ENCODE assay signal across 8 cellular contexts in the genomic region with DNA sequence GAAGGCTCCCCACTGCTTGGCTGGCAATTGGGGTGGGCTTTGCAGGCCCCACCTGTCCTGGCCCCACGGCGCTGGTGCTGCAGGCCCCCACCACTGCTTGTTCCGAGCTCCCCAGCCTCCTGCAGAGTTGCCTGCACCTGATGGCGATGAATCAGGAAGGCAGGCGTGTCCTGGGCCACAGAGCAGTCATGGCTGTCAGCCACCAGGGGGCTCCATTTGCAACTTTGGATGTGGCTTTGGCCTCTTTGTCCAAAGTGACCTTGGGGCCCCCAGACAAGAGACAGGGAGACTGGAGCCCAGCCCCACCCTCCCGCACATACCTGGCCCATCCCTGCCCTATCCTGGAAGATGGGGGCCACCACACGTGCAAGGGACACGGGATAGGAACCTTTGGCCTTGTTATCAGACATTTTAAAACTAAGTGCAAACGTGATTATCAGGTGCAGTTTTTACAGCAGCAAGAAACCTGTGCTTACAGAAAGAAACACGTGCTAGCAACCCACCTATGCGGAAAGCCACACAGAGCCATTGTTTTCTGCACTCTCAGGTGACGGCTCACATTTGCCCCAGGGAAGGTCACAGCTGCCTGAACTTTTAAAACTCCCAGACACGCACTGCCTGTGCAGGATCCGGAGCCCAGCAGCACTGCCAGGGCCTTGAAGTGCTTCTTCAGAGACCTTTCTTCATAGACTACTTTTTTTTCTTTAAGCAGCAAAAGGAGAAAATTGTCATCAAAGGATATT. TPM values are rescaled to one million over a fixed set of nuclear protein-coding genes. Genes with fewer than 3 reads are reported as not detected.
DNase-seq lines count a peak whose midpoint lies in the region; ATAC-seq and TF ChIP-seq lines count a peak whose summit lies in the region.

A gene with protein sequence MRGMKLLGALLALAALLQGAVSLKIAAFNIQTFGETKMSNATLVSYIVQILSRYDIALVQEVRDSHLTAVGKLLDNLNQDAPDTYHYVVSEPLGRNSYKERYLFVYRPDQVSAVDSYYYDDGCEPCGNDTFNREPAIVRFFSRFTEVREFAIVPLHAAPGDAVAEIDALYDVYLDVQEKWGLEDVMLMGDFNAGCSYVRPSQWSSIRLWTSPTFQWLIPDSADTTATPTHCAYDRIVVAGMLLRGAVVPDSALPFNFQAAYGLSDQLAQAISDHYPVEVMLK (plus strand): TSS at position 443 of the 743 bp plus-strand sequence. CDS start 683 bp downstream, outside the sequence.

- H3K4me1 ChIP-seq in OCI-LY1 (ENCODE audit: insufficient read depth, low read length, severe bottlenecking) (peaks cover 34% of the 10 kb centered on the region), tibial artery (no peaks in the 10 kb centered on the region)

- H3K27me3 ChIP-seq in OCI-LY1 (ENCODE audit: insufficient read depth, low read length): no peaks in the 10 kb centered on the region
- H3K27me3 ChIP-seq in neural cell (ENCODE audit: insufficient read depth, low read depth, low read length): no peaks in the 10 kb centered on the region
- no peaks in the 10 kb centered on the region for H3K27me3 ChIP-seq in tibial artery

- H3K9ac ChIP-seq in OCI-LY1 (ENCODE audit: low read length) (peak within 1 kb of the TSS; percentile 3; the same call in 1 of the 2 replicates), neural cell (ENCODE audit: low read length) (no peak within 1 kb of the TSS)

- H3K36me3 ChIP-seq in OCI-LY1 (ENCODE audit: insufficient read depth, low read length) (peaks cover 75% of the 10 kb centered on the region), neural cell (ENCODE audit: insufficient read depth, low read length) (peaks cover 14% of the 10 kb centered on the region), tibial artery (peaks cover 27 to 69% (median 53%) of the 10 kb centered on the region in 3 donors)

- TF ChIP-seq CTCF in OCI-LY1 (IDR thresholded peaks at IDR 0.05; ENCODE audit: low read length) (peak; percentile 80), fibroblast of mammary gland (conservative IDR thresholded peaks at IDR 0.05; ENCODE audit: control insufficient read depth, insufficient read depth, low read depth, low read length) (peak; percentile 70), neural cell (IDR thresholded peaks at IDR 0.05; ENCODE audit: poor library complexity, severe bottlenecking) (peak; percentile 39), tibial artery (IDR thresholded peaks at IDR 0.05) (peak; percentile 34 to 54)

- H3F3A ChIP-seq in OCI-LY1 (ENCODE audit: insufficient read depth, low read length) (no peaks in the 10 kb centered on the region), neural cell (ENCODE audit: insufficient read depth, low read length, poor library complexity, severe bottlenecking) (no peaks in the 10 kb centered on the region)

- H3K27ac ChIP-seq in OCI-LY1 (ENCODE audit: low read depth, low read length, poor library complexity, severe bottlenecking) (peak within 1 kb of the TSS; percentile 63), neural cell (ENCODE audit: low read length) (no peak within 1 kb of the TSS), tibial artery (no peak within 1 kb of the TSS)

- intact Hi-C loops in tibial artery (cut with DNase I; ENCODE audit: low total_unique reads): no loop called here

- no peak for TF ChIP-seq RAD21 in neural cell (conservative IDR thresholded peaks at IDR 0.05)

- H3K4me2 ChIP-seq in OCI-LY1 (ENCODE audit: low read length) (no peak within 1 kb of the TSS), neural cell (ENCODE audit: low read length) (no peak within 1 kb of the TSS)

- DNase-seq in AG08395 (ENCODE audit: low spot score) (peak; percentile 69), activated T-cell treated with anti-CD3 and anti-CD28 coated beads for 48 hours (ENCODE audit: low read depth) (peak; percentile 48), fibroblast of mammary gland (ENCODE audit: low read depth) (peak; percentile 68), tibial artery (peak; percentile 41 to 76)

- H3K9me2 ChIP-seq in OCI-LY1 (ENCODE audit: low read depth, low read length) (no peaks in the 10 kb centered on the region), neural cell (ENCODE audit: insufficient read depth, low read length) (no peaks in the 10 kb centered on the region)

- H2AFZ ChIP-seq in OCI-LY1 (ENCODE audit: low read length) (no peak within 1 kb of the TSS), neural cell (ENCODE audit: low read depth, low read length) (no peak within 1 kb of the TSS)

- ATAC-seq in GM19035 (IDR thresholded peaks at IDR 0.05; ENCODE audit: unreplicated experiment): peak; percentile 47
- no peak for ATAC-seq in HG02678 (IDR thresholded peaks at IDR 0.05; ENCODE audit: unreplicated experiment)

- no peak for TF ChIP-seq EP300 in neural cell (conservative IDR thresholded peaks at IDR 0.05; ENCODE audit: poor library complexity, severe bottlenecking)

- H3K4me3 ChIP-seq in OCI-LY1 (ENCODE audit: low read depth, low read length, poor library complexity, severe bottlenecking): no peak within 1 kb of the TSS
- no peak within 1 kb of the TSS for H3K4me3 ChIP-seq in fibroblast of mammary gland (ENCODE audit: control insufficient read depth, low read depth, low read length)
- H3K4me3 ChIP-seq in neural cell (ENCODE audit: low read length): no peak within 1 kb of the TSS
- H3K4me3 ChIP-seq in tibial artery: no peak within 1 kb of the TSS

- no peaks in the 10 kb centered on the region for H4K20me1 ChIP-seq in OCI-LY1 (ENCODE audit: insufficient read depth, low read length)
- no peaks in the 10 kb centered on the region for H4K20me1 ChIP-seq in neural cell (ENCODE audit: insufficient read depth)

- H3K79me2 ChIP-seq in OCI-LY1 (ENCODE audit: insufficient read depth, low read length): no peaks in the 10 kb centered on the region
- H3K79me2 ChIP-seq in neural cell (replicated peaks; ENCODE audit: insufficient read depth, low read length): no peaks in the 10 kb centered on the region

- H3K9me3 ChIP-seq in OCI-LY1 (ENCODE audit: low read length): no peaks in the 10 kb centered on the region
- no peaks in the 10 kb centered on the region for H3K9me3 ChIP-seq in neural cell (ENCODE audit: low read length)
- H3K9me3 ChIP-seq in tibial artery: no peaks in the 10 kb centered on the region

TF ChIP-seq in neural cell, 6 proteins besides CTCF, POLR2A, EP300 and RAD21:
- TF ChIP-seq MXI1 (conservative IDR thresholded peaks at IDR 0.05; ENCODE audit: poor library complexity, severe bottlenecking): no peak
- TF ChIP-seq SMC3 (conservative IDR thresholded peaks at IDR 0.05; ENCODE audit: poor library complexity): no peak
- no peak for TF ChIP-seq TAF1 (IDR thresholded peaks at IDR 0.05; ENCODE audit: low read depth)
- TF ChIP-seq EZH2 (IDR thresholded peaks at IDR 0.05; ENCODE audit: borderline replicate concordance, insufficient read depth, low read length, poor library complexity, severe bottlenecking): no peak
- TF ChIP-seq, protein P1, sequence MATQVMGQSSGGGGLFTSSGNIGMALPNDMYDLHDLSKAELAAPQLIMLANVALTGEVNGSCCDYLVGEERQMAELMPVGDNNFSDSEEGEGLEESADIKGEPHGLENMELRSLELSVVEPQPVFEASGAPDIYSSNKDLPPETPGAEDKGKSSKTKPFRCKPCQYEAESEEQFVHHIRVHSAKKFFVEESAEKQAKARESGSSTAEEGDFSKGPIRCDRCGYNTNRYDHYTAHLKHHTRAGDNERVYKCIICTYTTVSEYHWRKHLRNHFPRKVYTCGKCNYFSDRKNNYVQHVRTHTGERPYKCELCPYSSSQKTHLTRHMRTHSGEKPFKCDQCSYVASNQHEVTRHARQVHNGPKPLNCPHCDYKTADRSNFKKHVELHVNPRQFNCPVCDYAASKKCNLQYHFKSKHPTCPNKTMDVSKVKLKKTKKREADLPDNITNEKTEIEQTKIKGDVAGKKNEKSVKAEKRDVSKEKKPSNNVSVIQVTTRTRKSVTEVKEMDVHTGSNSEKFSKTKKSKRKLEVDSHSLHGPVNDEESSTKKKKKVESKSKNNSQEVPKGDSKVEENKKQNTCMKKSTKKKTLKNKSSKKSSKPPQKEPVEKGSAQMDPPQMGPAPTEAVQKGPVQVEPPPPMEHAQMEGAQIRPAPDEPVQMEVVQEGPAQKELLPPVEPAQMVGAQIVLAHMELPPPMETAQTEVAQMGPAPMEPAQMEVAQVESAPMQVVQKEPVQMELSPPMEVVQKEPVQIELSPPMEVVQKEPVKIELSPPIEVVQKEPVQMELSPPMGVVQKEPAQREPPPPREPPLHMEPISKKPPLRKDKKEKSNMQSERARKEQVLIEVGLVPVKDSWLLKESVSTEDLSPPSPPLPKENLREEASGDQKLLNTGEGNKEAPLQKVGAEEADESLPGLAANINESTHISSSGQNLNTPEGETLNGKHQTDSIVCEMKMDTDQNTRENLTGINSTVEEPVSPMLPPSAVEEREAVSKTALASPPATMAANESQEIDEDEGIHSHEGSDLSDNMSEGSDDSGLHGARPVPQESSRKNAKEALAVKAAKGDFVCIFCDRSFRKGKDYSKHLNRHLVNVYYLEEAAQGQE (IDR thresholded peaks at IDR 0.05; ENCODE audit: borderline replicate concordance): no peak
- TF ChIP-seq POLR2AphosphoS5 (IDR thresholded peaks at IDR 0.05): no peak
TF ChIP-seq in neural cell: peak in this region for 0.

RNA-seq across cellular contexts. Expression of the gene that starts here (rescaled TPM):
- polyA plus RNA-seq in neural cell: 47.8 and 61.4 TPM in 2 replicates
- polyA minus RNA-seq in neural cell: 103 and 116 TPM in 2 replicates
